10 cellular contexts compared by ENCODE assay signal in the genomic region with DNA sequence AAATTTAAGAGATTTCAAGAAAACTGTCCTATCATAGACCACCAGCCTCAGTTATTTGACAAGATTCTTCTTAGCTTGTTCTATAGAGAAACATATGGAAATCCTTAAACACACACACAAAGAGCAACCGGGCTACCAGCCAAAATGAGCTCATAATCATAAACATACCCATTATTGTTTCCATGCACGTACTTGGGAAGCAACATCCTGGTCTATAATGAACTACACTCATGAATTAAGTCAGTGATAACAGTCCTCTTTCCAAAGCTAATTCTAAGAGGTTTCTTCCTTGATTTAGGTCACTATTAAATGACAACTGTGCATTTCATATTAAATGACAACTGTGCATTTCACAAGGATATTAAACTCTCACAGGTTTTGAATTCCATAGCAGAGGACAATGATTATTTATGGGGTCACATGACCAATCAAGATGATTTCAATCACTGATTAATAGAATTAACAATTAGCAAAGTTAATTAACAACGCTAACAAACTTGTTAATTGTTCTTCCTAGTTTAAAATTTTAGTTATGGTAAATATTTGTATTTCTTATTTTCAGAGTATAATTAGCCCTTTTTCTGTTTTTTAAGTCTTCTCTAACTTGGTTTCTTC.
DNase-seq lines count a peak whose midpoint lies in the region; ATAC-seq and TF ChIP-seq lines count a peak whose summit lies in the region.
"Had no signal": no experiment of that assay in that cellular context is flagged by ENCODE, and none has a peak within 500 bp of the region (broad histone marks: within the 10 kb centered on the region; RNA-seq: fewer than 3 reads in every experiment).

No MANE protein-coding gene starts in this region.

- no peaks in the 10 kb centered on the region for H3K9me3 ChIP-seq in breast epithelium
- H3K9me3 ChIP-seq: gastroesophageal sphincter had no signal

- intact Hi-C loops in MCF 10A (cut with micrococcal nuclease): no loop called here
- intact Hi-C loops in breast epithelium (cut with DNase I; ENCODE audit: low total_unique reads): no loop called here

- no peak overlapping the region for H3K27ac Mint-ChIP-seq in MCF 10A (ENCODE audit: low read depth, unreplicated experiment)

- H3K36me3 ChIP-seq in breast epithelium: no peaks in the 10 kb centered on the region

- ATAC-seq in GM21825 (IDR thresholded peaks at IDR 0.05; ENCODE audit: unreplicated experiment): no peak
- ATAC-seq: gastroesophageal sphincter had no signal

- no peaks in the 10 kb centered on the region for H3K27me3 Mint-ChIP-seq in MCF 10A (ENCODE audit: insufficient read depth, unreplicated experiment)

- no peaks in the 10 kb centered on the region for H3K4me1 ChIP-seq in breast epithelium

- no TSS peak for BruUV-seq in MCF 10A (replicated peaks; lab: Mats Ljungman, UMichigan)

- no peaks in the 10 kb centered on the region for H3K27me3 ChIP-seq in breast epithelium
- H3K27me3 ChIP-seq: gastroesophageal sphincter had no signal

- H3K9me3 Mint-ChIP-seq in MCF 10A (ENCODE audit: unreplicated experiment): no peaks in the 10 kb centered on the region

- H3K27ac ChIP-seq in breast epithelium: no peak overlapping the region

- no peak overlapping the region for H3K4me3 ChIP-seq in breast epithelium
- H3K4me3 ChIP-seq: gastroesophageal sphincter had no signal

- no peak for TF ChIP-seq POLR2A in breast epithelium (IDR thresholded peaks at IDR 0.05)

- no peak overlapping the region for H3K4me3 Mint-ChIP-seq in MCF 10A (ENCODE audit: unreplicated experiment)

- no peaks in the 10 kb centered on the region for H3K36me3 Mint-ChIP-seq in MCF 10A (ENCODE audit: insufficient read depth, unreplicated experiment)

- DNase-seq in MCF 10A (ENCODE audit: unreplicated experiment) (peak; percentile 66), breast epithelium (ENCODE audit: low spot score in 2 of 2) (no peak), SHP77 (lab: John Stamatoyannopoulos, UW) (peak; percentile 80 to 85), fibroblast of peridontal ligament (ENCODE audit: extremely low read depth) (peak; percentile 81), NCI-H526 (lab: John Stamatoyannopoulos, UW) (no peak), superior temporal gyrus (ENCODE audit: extremely low spot score) (no peak)
- DNase-seq in NK-92 treated with Interleukin-12 subunit alpha and Interleukin-12 subunit beta, amount 100 ng/mL, for 24 hours (lab: John Stamatoyannopoulos, UW): no peak
- DNase-seq: stimulated activated naive CD4-positive, alpha-beta T cell had no signal

- peaks cover 32% of the 10 kb centered on the region for H3K4me1 Mint-ChIP-seq in MCF 10A (ENCODE audit: insufficient read depth, unreplicated experiment)

- TF ChIP-seq CTCF in MCF 10A (IDR thresholded peaks at IDR 0.05; ENCODE audit: unreplicated experiment) (no peak), breast epithelium (IDR thresholded peaks at IDR 0.05) (no peak)

- CTCF ChIA-PET in MCF 10A (lab: Yijun Ruan, JAX): interaction anchor here (0.6 to 1.2 kb wide), 5 partner anchors 12 to 265 kb away, joined by 3 to 5 read pairs (median 4); no protein-coding TSS in a partner anchor

- POLR2A ChIA-PET in MCF 10A (lab: Yijun Ruan, JAX): interaction anchor here (0.6 to 2.6 kb wide), 6 partner anchors 10 to 598 kb away, joined by 3 to 10 read pairs (median 3); a partner anchor contains a TSS

Comparison
In these comparisons a context has a peak if more than half of its experiments do, and no peak if none do; other contexts are left out.
1. DNase-seq: peak in MCF 10A (single experiment), SHP77 (2 of 2) and fibroblast of peridontal ligament (single experiment); none in breast epithelium (0 of 2), NCI-H526 (0 of 2), NK-92 treated with Interleukin-12 subunit alpha and Interleukin-12 subunit beta, amount 100 ng/mL, for 24 hours (single experiment) and superior temporal gyrus (single experiment).